Comparison of ENCODE assay signal across 8 cellular contexts in genomic region chr17:10119203-10120112, GRCh38.
DNase-seq lines count a peak whose midpoint lies in the region; ATAC-seq and TF ChIP-seq lines count a peak whose summit lies in the region.

No MANE protein-coding gene starts in this region.

- H3K27me3 ChIP-seq in right atrium auricular region, result no peaks in the 10 kb centered on the region

- no peak for TF ChIP-seq POLR2A in GM18505 (IDR thresholded peaks at IDR 0.05; ENCODE audit: borderline replicate concordance, extremely low read depth, insufficient read depth, insufficient read length)

- no peak overlapping the region for H3K4me3 ChIP-seq in right atrium auricular region

- no peaks in the 10 kb centered on the region for H3K9me3 ChIP-seq in right atrium auricular region

- peaks cover 0 to 97% of the 10 kb centered on the region in 2 donors for H3K4me1 ChIP-seq in right atrium auricular region

- H3K27ac ChIP-seq in RWPE1, result peak overlapping the region; percentile 24; the same call in 1 of the 2 replicates
- peak overlapping the region; percentile 57 to 74 for H3K27ac ChIP-seq in right atrium auricular region
- H3K27ac ChIP-seq in substantia nigra (ENCODE audit: low read depth, low read length, poor library complexity, severe bottlenecking), result peak overlapping the region; percentile 41

- ATAC-seq in GM21423 (IDR thresholded peaks at IDR 0.05; ENCODE audit: unreplicated experiment), result no peak
- ATAC-seq in GM18505 (IDR thresholded peaks at IDR 0.05; ENCODE audit: unreplicated experiment), result no peak

- CTCF ChIA-PET in RWPE1 (lab: Yijun Ruan, JAX), result interaction anchor here (0.6 to 0.8 kb wide), 3 partner anchors 18 to 302 kb away, joined by 3 to 5 read pairs (median 3); no protein-coding TSS in a partner anchor

- H3K36me3 ChIP-seq in right atrium auricular region, result no peaks in the 10 kb centered on the region

- POLR2A ChIA-PET in RWPE1 (lab: Yijun Ruan, JAX; ENCODE audit: low non-redundant PET), result no interaction called here

- DNase-seq in NCI-H748 (lab: John Stamatoyannopoulos, UW; ENCODE audit: unreplicated experiment) (peak; percentile 56), NCI-H748 treated with DMSO at 0.1 percent for 48 hours (lab: John Stamatoyannopoulos, UW) (no peak), RWPE1 (ENCODE audit: low spot score) (peak; percentile 79), right atrium auricular region (ENCODE audit: low spot score) (no peak), substantia nigra (lab: John Stamatoyannopoulos, UW) (peak in 7 of 49 donors; percentile 12 to 46 (median 22))
- DNase-seq in stimulated activated naive CD4-positive, alpha-beta T cell treated with Interleukin-2 at 50 U/mL for 16 hours (lab: John Stamatoyannopoulos, UW), result no peak

- TF ChIP-seq CTCF in RWPE1 (conservative IDR thresholded peaks at IDR 0.05; ENCODE audit: low read depth) (no peak), right atrium auricular region (IDR thresholded peaks at IDR 0.05) (no peak)

Comparison
In these comparisons a context has a peak if more than half of its experiments do, and no peak if none do; other contexts are left out.
1. DNase-seq: peak in NCI-H748 (single experiment) and RWPE1 (single experiment); none in NCI-H748 treated with DMSO at 0.1 percent for 48 hours (single experiment), right atrium auricular region (single experiment) and stimulated activated naive CD4-positive, alpha-beta T cell treated with Interleukin-2 at 50 U/mL for 16 hours (single experiment).
2. Peak in every context shown above with its lines, with median percentiles within 50 percentile points of each other: H3K27ac ChIP-seq.